In genomic region chr1:153796786-153797659, GRCh38 we compare ENCODE assay signal across 7 cellular contexts. TPM values are rescaled to one million over a fixed set of nuclear protein-coding genes. Genes with fewer than 3 reads are reported as not detected.
DNase-seq lines count a peak whose midpoint lies in the region; ATAC-seq and TF ChIP-seq lines count a peak whose summit lies in the region.

No MANE protein-coding gene starts in this region.

- H3K9ac ChIP-seq in OCI-LY1 (ENCODE audit: low read length) = no peak overlapping the region

- H3K4me3 ChIP-seq in HL-60 (replicated peaks; ENCODE audit: insufficient read depth, low read length) (no peak overlapping the region), OCI-LY1 (ENCODE audit: low read depth, low read length, poor library complexity, severe bottlenecking) (peak overlapping the region; percentile 29)

- H3K9me2 ChIP-seq in OCI-LY1 (ENCODE audit: low read depth, low read length) = no peaks in the 10 kb centered on the region

- H4K20me1 ChIP-seq in OCI-LY1 (ENCODE audit: insufficient read depth, low read length) = no peaks in the 10 kb centered on the region

- no peaks in the 10 kb centered on the region for H3K36me3 ChIP-seq in OCI-LY1 (ENCODE audit: insufficient read depth, low read length)

- no peak overlapping the region for H2AFZ ChIP-seq in OCI-LY1 (ENCODE audit: low read length)

- peaks cover 5% of the 10 kb centered on the region; the same call in 1 of the 2 replicates for H3F3A ChIP-seq in OCI-LY1 (ENCODE audit: insufficient read depth, low read length)

- no peaks in the 10 kb centered on the region for H3K9me3 ChIP-seq in OCI-LY1 (ENCODE audit: low read length)

- H3K4me2 ChIP-seq in OCI-LY1 (ENCODE audit: low read length) = no peak overlapping the region; the same call in 1 of the 2 replicates

- H3K36me3 Mint-ChIP-seq in naive thymus-derived CD8-positive, alpha-beta T cell = no peaks in the 10 kb centered on the region

- peak in 1 of 2 experiments; percentile 78 for DNase-seq in HL-60 (ENCODE audit: low read depth in 1 of 2, low spot score in 1 of 2)
- peak; percentile 86 for DNase-seq in activated CD8-positive, alpha-beta memory T cell treated with anti-CD3 and anti-CD28 coated beads, Interleukin-2, amount 50 U/mL, for 4 hours
- peak; percentile 56 for DNase-seq in epidermal melanocyte (ENCODE audit: insufficient read length, low spot score)
- peak; percentile 70 to 92 (median 81) for DNase-seq in naive thymus-derived CD8-positive, alpha-beta T cell
- peak; percentile 64 to 87 (median 74) for DNase-seq in stimulated activated naive CD4-positive, alpha-beta T cell (lab: John Stamatoyannopoulos, UW)

- H3K79me2 ChIP-seq in OCI-LY1 (ENCODE audit: insufficient read depth, low read length) = no peaks in the 10 kb centered on the region

- ATAC-seq in naive thymus-derived CD8-positive, alpha-beta T cell = peak; percentile 92 to 93

- no peaks in the 10 kb centered on the region for H3K27me3 ChIP-seq in HL-60 (ENCODE audit: insufficient read depth, poor library complexity, severe bottlenecking)
- no peaks in the 10 kb centered on the region for H3K27me3 ChIP-seq in OCI-LY1 (ENCODE audit: insufficient read depth, low read length)

- H3K4me1 ChIP-seq in OCI-LY1 (ENCODE audit: insufficient read depth, low read length, severe bottlenecking) = peaks cover 11% of the 10 kb centered on the region

- H3K4me1 Mint-ChIP-seq in naive thymus-derived CD8-positive, alpha-beta T cell = peaks cover 13 to 32% (median 26%) of the 10 kb centered on the region in 4 donors

- POLR2A ChIA-PET in naive thymus-derived CD8-positive, alpha-beta T cell (lab: Charles Lee) = interaction anchor here (0.5 to 3.5 kb wide), 11 partner anchors 12 to 499 kb away, joined by 3 to 18 read pairs (median 6); partner anchors contain the start of genes DENND4B, GATAD2B, ILF2 and JTB

- peak overlapping the region in 9 of 10 donors; percentile 13 to 83 (median 65) for H3K27ac Mint-ChIP-seq in naive thymus-derived CD8-positive, alpha-beta T cell

- TF ChIP-seq CTCF in GM12872 (IDR thresholded peaks at IDR 0.05; ENCODE audit: insufficient read depth, low read depth, low read length) (peak; percentile 91), HL-60 (IDR thresholded peaks at IDR 0.05; ENCODE audit: insufficient read depth, low read length) (peak; percentile 86), OCI-LY1 (IDR thresholded peaks at IDR 0.05; ENCODE audit: low read length) (peak; percentile 80)

- H3K27me3 Mint-ChIP-seq in naive thymus-derived CD8-positive, alpha-beta T cell = no peaks in the 10 kb centered on the region

- H3K9me3 Mint-ChIP-seq in naive thymus-derived CD8-positive, alpha-beta T cell = no peaks in the 10 kb centered on the region

- H3K27ac ChIP-seq in HL-60 (replicated peaks) (no peak overlapping the region), OCI-LY1 (ENCODE audit: low read depth, low read length, poor library complexity, severe bottlenecking) (peak overlapping the region; percentile 31)

- H3K4me3 Mint-ChIP-seq in naive thymus-derived CD8-positive, alpha-beta T cell = peak overlapping the region in 4 of 10 donors; percentile 3 to 40 (median 32)

RNA-seq across cellular contexts. Expression of gene SLC27A3, which starts 21.8 kb away (rescaled TPM):
- total RNA-seq in naive thymus-derived CD8-positive, alpha-beta T cell = 10 to 100 TPM; 15.3 to 18.5 TPM
- polyA plus RNA-seq in naive thymus-derived CD8-positive, alpha-beta T cell = 10 to 100 TPM in 2 of 3 donors, 1 to 10 TPM in 1; 8.4 to 15.6 (median 10.0) TPM
